Comparison of ENCODE assay signal across 8 cellular contexts in genomic region chr3:37993067-37993809, GRCh38. TPM values are rescaled to one million over a fixed set of nuclear protein-coding genes. Genes with fewer than 3 reads are reported as not detected.
DNase-seq lines count a peak whose midpoint lies in the region; ATAC-seq lines count a peak whose summit lies in the region.

No MANE protein-coding gene starts in this region.

- H3K9me3 ChIP-seq in subcutaneous abdominal adipose tissue (ENCODE audit: control insufficient read depth in 5 of 5, low read length in 5 of 5): no peaks in the 10 kb centered on the region

- ATAC-seq in activated naive CD4-positive, alpha-beta T cell treated with anti-CD3 and anti-CD28 coated beads, Interleukin-2, amount 50 U/mL, for 72 hours: no peak

- peaks cover 21% of the 10 kb centered on the region for H3K36me3 Mint-ChIP-seq in T-helper 2 cell treated with Interferon-gamma antibody and Interleukin-4, amounts not matched to agents 5 μg/mL and 100 μg/mL, for 36 hours (ENCODE audit: low read depth)
- peaks cover 11 to 16% of the 10 kb centered on the region in 2 donors for H3K36me3 Mint-ChIP-seq in activated naive CD4-positive, alpha-beta T cell treated with anti-CD3 and anti-CD28 coated beads, Interleukin-2, amount 50 U/mL, for 72 hours

- H3K36me3 ChIP-seq in subcutaneous abdominal adipose tissue (ENCODE audit: control insufficient read depth in 5 of 5, insufficient read depth in 5 of 5, low read length in 5 of 5): peaks cover 0 to 13% (median 0%) of the 10 kb centered on the region in 5 donors

- peak overlapping the region; percentile 56 for H3K27ac ChIP-seq in layer of hippocampus (ENCODE audit: low read depth, low read length)
- peak overlapping the region; percentile 61 for H3K27ac ChIP-seq in subcutaneous abdominal adipose tissue (ENCODE audit: low read depth, low read length)

- H3K27me3 ChIP-seq in layer of hippocampus (ENCODE audit: control insufficient read depth, insufficient read depth, low read length) (no peaks in the 10 kb centered on the region), subcutaneous abdominal adipose tissue (ENCODE audit: control insufficient read depth in 5 of 5, insufficient read depth in 4 of 5, low read length in 5 of 5) (no peaks in the 10 kb centered on the region)

- H3K9ac ChIP-seq in subcutaneous abdominal adipose tissue (ENCODE audit: low read length in 5 of 5): peak overlapping the region; percentile 48 to 83 (median 72)

- peak overlapping the region; percentile 76 to 87 (median 85) for H3K4me3 ChIP-seq in subcutaneous abdominal adipose tissue (ENCODE audit: low read depth in 1 of 5, low read length in 5 of 5)

- DNase-seq in T-helper 2 cell treated with Interferon-gamma antibody and Interleukin-4, amounts not matched to agents 5 μg/mL and 100 μg/mL, for 36 hours (ENCODE audit: low spot score): no peak
- DNase-seq in T-helper 2 cell (no peak), NCI-H1092 treated with DMSO at 0.1 percent for 48 hours (lab: John Stamatoyannopoulos, UW) (no peak), NCI-H226 (no peak)
- DNase-seq in activated naive CD4-positive, alpha-beta T cell treated with anti-CD3 and anti-CD28 coated beads, Interleukin-2, amount 50 U/mL, for 72 hours (ENCODE audit: low spot score in 2 of 2): peak in 1 of 2 donors; percentile 52
- DNase-seq in effector CD4-positive, alpha-beta T cell: no peak

- peak overlapping the region; percentile 92 for H3K27ac Mint-ChIP-seq in T-helper 2 cell treated with Interferon-gamma antibody and Interleukin-4, amounts not matched to agents 5 μg/mL and 100 μg/mL, for 36 hours
- peak overlapping the region; percentile 81 to 94 for H3K27ac Mint-ChIP-seq in activated naive CD4-positive, alpha-beta T cell treated with anti-CD3 and anti-CD28 coated beads, Interleukin-2, amount 50 U/mL, for 72 hours

- no peaks in the 10 kb centered on the region for H3K9me3 Mint-ChIP-seq in T-helper 2 cell treated with Interferon-gamma antibody and Interleukin-4, amounts not matched to agents 5 μg/mL and 100 μg/mL, for 36 hours
- H3K9me3 Mint-ChIP-seq in activated naive CD4-positive, alpha-beta T cell treated with anti-CD3 and anti-CD28 coated beads, Interleukin-2, amount 50 U/mL, for 72 hours: peaks cover 0 to 3% of the 10 kb centered on the region in 2 donors

- no peaks in the 10 kb centered on the region for H3K27me3 Mint-ChIP-seq in T-helper 2 cell treated with Interferon-gamma antibody and Interleukin-4, amounts not matched to agents 5 μg/mL and 100 μg/mL, for 36 hours (ENCODE audit: low read depth)

- H3K4me1 Mint-ChIP-seq in T-helper 2 cell treated with Interferon-gamma antibody and Interleukin-4, amounts not matched to agents 5 μg/mL and 100 μg/mL, for 36 hours (ENCODE audit: low read depth): peaks cover 37% of the 10 kb centered on the region

- H3K4me3 Mint-ChIP-seq in T-helper 2 cell treated with Interferon-gamma antibody and Interleukin-4, amounts not matched to agents 5 μg/mL and 100 μg/mL, for 36 hours: peak overlapping the region; percentile 94

- H3K4me1 ChIP-seq in subcutaneous abdominal adipose tissue (ENCODE audit: control insufficient read depth in 5 of 5, insufficient read depth in 5 of 5, low read length in 5 of 5): peaks cover 0 to 35% (median 22%) of the 10 kb centered on the region in 5 donors

RNA-seq across cellular contexts. Expression of gene VILL, which starts 2.7 kb away (rescaled TPM):
- total RNA-seq in activated naive CD4-positive, alpha-beta T cell treated with anti-CD3 and anti-CD28 coated beads, Interleukin-2, amount 50 U/mL, for 72 hours: 10 to 100 TPM; 13.2 to 13.8 TPM

RNA-seq across cellular contexts. Expression of gene PLCD1, which starts 36.2 kb away (rescaled TPM):
- total RNA-seq in activated naive CD4-positive, alpha-beta T cell treated with anti-CD3 and anti-CD28 coated beads, Interleukin-2, amount 50 U/mL, for 72 hours: 10 to 100 TPM; 10.0 to 18.5 TPM

RNA-seq across cellular contexts. Expression of gene DLEC1, which starts 45.8 kb away (rescaled TPM):
- total RNA-seq in activated naive CD4-positive, alpha-beta T cell treated with anti-CD3 and anti-CD28 coated beads, Interleukin-2, amount 50 U/mL, for 72 hours: 1 to 10 TPM in 1 of 2 donors, under 1 TPM in 1; 0.18 to 1.9 TPM
